In the genomic region with DNA sequence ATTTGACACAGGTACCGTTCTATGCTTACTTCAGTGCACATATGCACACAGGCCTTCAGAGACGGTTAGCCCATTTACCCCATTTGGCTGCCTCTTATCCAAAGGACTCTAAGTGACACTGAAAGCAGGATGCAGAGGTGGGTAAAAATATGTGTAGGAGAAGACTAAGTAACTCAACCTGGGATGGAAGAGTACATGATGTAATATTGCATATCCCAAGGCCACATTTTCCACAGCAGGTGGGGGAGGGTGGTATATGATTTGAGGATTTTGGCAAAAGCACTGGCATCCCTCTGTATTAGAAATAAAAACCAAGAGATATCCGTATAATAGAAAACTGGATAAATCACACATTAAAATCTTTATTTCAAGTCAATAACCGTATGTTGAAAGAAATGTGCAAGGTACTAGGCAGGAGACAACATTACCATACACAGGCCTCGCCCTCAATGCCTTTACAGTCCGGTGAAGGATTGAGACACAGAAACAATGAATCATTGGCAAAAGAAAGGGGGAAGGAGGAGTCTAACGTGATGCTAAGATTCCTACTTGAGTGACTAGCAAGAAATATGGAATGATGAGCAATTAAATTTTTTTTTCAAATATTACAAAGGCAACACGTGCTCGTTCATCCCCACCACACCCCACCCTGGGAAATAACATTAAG, we compare ENCODE assay signal across 20 cellular contexts.
A peak's percentile ranks its signal among the peaks of the same experiment; 100 is the strongest.
DNase-seq lines count a peak whose midpoint lies in the region; ATAC-seq, FAIRE-seq and TF ChIP-seq lines count a peak whose summit lies in the region.
"Had no signal": no experiment of that assay in that cellular context is flagged by ENCODE, and none has a peak within 500 bp of the region (broad histone marks: within the 10 kb centered on the region; RNA-seq: fewer than 3 reads in every experiment).

No MANE protein-coding gene starts in this region.

- FAIRE-seq in astrocyte (lab: Jason Lieb, UNC), result no peak
- peak; percentile 69 for FAIRE-seq in keratinocyte (lab: Jason Lieb, UNC)
- no peak for FAIRE-seq in HTR-8/SVneo (lab: Jason Lieb, UNC)
- FAIRE-seq: GM18507 had no signal

- H3K9me3 ChIP-seq in MG63 (no peaks in the 10 kb centered on the region), astrocyte (ENCODE audit: insufficient read depth, low read depth, low read length) (no peaks in the 10 kb centered on the region), keratinocyte (ENCODE audit: control insufficient read depth, low read depth, low read length) (no peaks in the 10 kb centered on the region)
- H3K9me3 ChIP-seq: heart right ventricle, right lobe of liver, stomach had no signal

- ATAC-seq in stimulated activated naive B cell treated with anti-CD40 and anti-IgM and Interleukin-4, amounts not matched to agents 10 μg/mL and 1 μg/mL and 100 μg/mL, for 72 hours (replicated peaks), result peak; percentile 53 to 61
- no peak for ATAC-seq in HG03439 (IDR thresholded peaks at IDR 0.05; ENCODE audit: unreplicated experiment)
- ATAC-seq in HG03571 (IDR thresholded peaks at IDR 0.05; ENCODE audit: unreplicated experiment), result no peak

- no peak overlapping the region for H3K4me3 Mint-ChIP-seq in astrocyte (ENCODE audit: unreplicated experiment)
- no peak overlapping the region for H3K4me3 Mint-ChIP-seq in stimulated activated naive B cell treated with anti-CD40 and anti-IgM and Interleukin-4, amounts not matched to agents 10 μg/mL and 1 μg/mL and 100 μg/mL, for 72 hours
- H3K4me3 Mint-ChIP-seq: activated T-helper 17 cell treated with anti-CD3 and anti-CD28 coated beads, Interleukin-2, amount 50 U/mL, for 72 hours; nephron progenitor cell had no signal

- H3K4me2 ChIP-seq in astrocyte (ENCODE audit: low read length), result peak overlapping the region; percentile 36
- peak overlapping the region; percentile 68 for H3K4me2 ChIP-seq in keratinocyte (ENCODE audit: control insufficient read depth, extremely low read depth, insufficient read depth, low read depth, low read length)

- no peak for TF ChIP-seq CTCF in astrocyte (IDR thresholded peaks at IDR 0.05; ENCODE audit: insufficient read depth, low read depth, low read length)
- TF ChIP-seq CTCF in keratinocyte (optimal IDR thresholded peaks at IDR 0.05 in 1 of 3, IDR thresholded peaks at IDR 0.05 in 1 of 3, conservative IDR thresholded peaks at IDR 0.05 in 1 of 3; ENCODE audit: extremely low read depth in 1 of 3, insufficient read depth in 2 of 3, low read length in 3 of 3), result no peak

- H3K4me1 ChIP-seq in astrocyte (ENCODE audit: insufficient read depth, low read length), result peaks cover 13% of the 10 kb centered on the region
- peaks cover 21% of the 10 kb centered on the region for H3K4me1 ChIP-seq in keratinocyte (ENCODE audit: control insufficient read depth, extremely low read depth, insufficient read depth, low read length)

- no peaks in the 10 kb centered on the region for H3K9me1 ChIP-seq in keratinocyte (ENCODE audit: control insufficient read depth, extremely low read depth, insufficient read depth, low read length)

- H3K27ac Mint-ChIP-seq in astrocyte (ENCODE audit: unreplicated experiment), result peak overlapping the region; percentile 91
- H3K27ac Mint-ChIP-seq in stimulated activated naive B cell treated with anti-CD40 and anti-IgM and Interleukin-4, amounts not matched to agents 10 μg/mL and 1 μg/mL and 100 μg/mL, for 72 hours, result no peak overlapping the region
- H3K27ac Mint-ChIP-seq: activated T-helper 17 cell treated with anti-CD3 and anti-CD28 coated beads, Interleukin-2, amount 50 U/mL, for 72 hours had no signal

- H3K9ac ChIP-seq in astrocyte (ENCODE audit: low read length) (peak overlapping the region; percentile 33), keratinocyte (ENCODE audit: control insufficient read depth, extremely low read depth, insufficient read depth, low read length) (peak overlapping the region; percentile 73)

- H3K27me3 Mint-ChIP-seq in astrocyte (ENCODE audit: low read depth, unreplicated experiment), result no peaks in the 10 kb centered on the region
- no peaks in the 10 kb centered on the region for H3K27me3 Mint-ChIP-seq in stimulated activated naive B cell treated with anti-CD40 and anti-IgM and Interleukin-4, amounts not matched to agents 10 μg/mL and 1 μg/mL and 100 μg/mL, for 72 hours
- H3K27me3 Mint-ChIP-seq: activated T-helper 17 cell treated with anti-CD3 and anti-CD28 coated beads, Interleukin-2, amount 50 U/mL, for 72 hours had no signal

- H3K4me3 ChIP-seq in MG63 (no peak overlapping the region), astrocyte (ENCODE audit: insufficient read depth, low read depth, low read length) (no peak overlapping the region), keratinocyte (ENCODE audit: control insufficient read depth in 2 of 3, extremely low read depth in 1 of 3, insufficient read depth in 2 of 3, low read depth in 1 of 3, low read length in 3 of 3) (peak overlapping the region in 1 of 3 experiments; percentile 39)
- H3K4me3 ChIP-seq: heart right ventricle, right lobe of liver, stomach had no signal

- H3K4me1 Mint-ChIP-seq in astrocyte (ENCODE audit: low read depth, unreplicated experiment), result peaks cover 29% of the 10 kb centered on the region
- H3K4me1 Mint-ChIP-seq in stimulated activated naive B cell treated with anti-CD40 and anti-IgM and Interleukin-4, amounts not matched to agents 10 μg/mL and 1 μg/mL and 100 μg/mL, for 72 hours, result peaks cover 30 to 58% of the 10 kb centered on the region in 2 donors
- H3K4me1 Mint-ChIP-seq: activated T-helper 17 cell treated with anti-CD3 and anti-CD28 coated beads, Interleukin-2, amount 50 U/mL, for 72 hours had no signal

- dilution Hi-C loops in keratinocyte (cut with MboI; ENCODE audit: extremely low pct_ligation_motif_present, low sequenced_read_pairs), result no loop called here

- H2AFZ ChIP-seq in astrocyte (ENCODE audit: low read depth, low read length) (no peak overlapping the region), keratinocyte (ENCODE audit: control insufficient read depth, low read length) (no peak overlapping the region)

- H3K79me2 ChIP-seq in astrocyte (ENCODE audit: insufficient read depth, low read length) (no peaks in the 10 kb centered on the region), keratinocyte (ENCODE audit: control insufficient read depth, insufficient read depth, low read length) (no peaks in the 10 kb centered on the region)

- H3K27me3 ChIP-seq in MG63, result no peaks in the 10 kb centered on the region
- no peaks in the 10 kb centered on the region for H3K27me3 ChIP-seq in astrocyte (ENCODE audit: insufficient read depth, low read length)
- no peaks in the 10 kb centered on the region for H3K27me3 ChIP-seq in keratinocyte (ENCODE audit: control insufficient read depth, extremely low read depth, insufficient read depth, low read length)
- H3K27me3 ChIP-seq: brain microvascular endothelial cell, heart right ventricle, right lobe of liver, stomach had no signal

- no peaks in the 10 kb centered on the region for H3K36me3 ChIP-seq in MG63
- H3K36me3 ChIP-seq in astrocyte (ENCODE audit: insufficient read depth, low read length), result no peaks in the 10 kb centered on the region
- no peaks in the 10 kb centered on the region for H3K36me3 ChIP-seq in keratinocyte (ENCODE audit: control insufficient read depth in 2 of 2, extremely low read depth in 1 of 2, insufficient read depth in 2 of 2, low read length in 2 of 2)
- H3K36me3 ChIP-seq: brain microvascular endothelial cell, heart right ventricle, right lobe of liver, stomach had no signal

- no peaks in the 10 kb centered on the region for H3K9me3 Mint-ChIP-seq in astrocyte (ENCODE audit: unreplicated experiment)
- no peaks in the 10 kb centered on the region for H3K9me3 Mint-ChIP-seq in stimulated activated naive B cell treated with anti-CD40 and anti-IgM and Interleukin-4, amounts not matched to agents 10 μg/mL and 1 μg/mL and 100 μg/mL, for 72 hours
- H3K9me3 Mint-ChIP-seq: activated T-helper 17 cell treated with anti-CD3 and anti-CD28 coated beads, Interleukin-2, amount 50 U/mL, for 72 hours; nephron progenitor cell had no signal

- H3K27ac ChIP-seq in astrocyte (ENCODE audit: low read depth, low read length), result peak overlapping the region; percentile 70
- peak overlapping the region; percentile 99 for H3K27ac ChIP-seq in keratinocyte (ENCODE audit: control insufficient read depth, insufficient read depth, low read length)
- H3K27ac ChIP-seq: brain microvascular endothelial cell, heart right ventricle, stomach had no signal

- DNase-seq in MG63 (peak; percentile 40), astrocyte (ENCODE audit: low read depth) (peak; percentile 11), keratinocyte (ENCODE audit: low read depth, low spot score) (peak; percentile 82), midbrain (lab: John Stamatoyannopoulos, UW) (no peak), HTR-8/SVneo (ENCODE audit: insufficient read length, low spot score) (no peak)
- no peak for DNase-seq in stimulated activated naive B cell treated with anti-CD40 and anti-IgM and Interleukin-4, amounts not matched to agents 10 μg/mL and 1 μg/mL and 100 μg/mL, for 72 hours
- DNase-seq: activated CD4-positive, alpha-beta T cell treated with anti-CD3 and anti-CD28 coated beads, Interleukin-2, amount 50 U/mL, for 48 hours; heart right ventricle; left ventricle myocardium superior; NCI-H1694 treated with DMSO at 0.1 percent for 48 hours; NCI-H526 treated with DMSO at 0.1 percent for 48 hours; right lobe of liver; SHP77 treated with DMSO at 0.1 percent for 48 hours; stomach had no signal

- H4K20me1 ChIP-seq in astrocyte (ENCODE audit: insufficient read depth, low read length) (no peaks in the 10 kb centered on the region), keratinocyte (ENCODE audit: control insufficient read depth, extremely low read depth, insufficient read depth, low read length) (no peaks in the 10 kb centered on the region)

- H3K36me3 Mint-ChIP-seq in astrocyte (ENCODE audit: low read depth, unreplicated experiment), result no peaks in the 10 kb centered on the region
- no peaks in the 10 kb centered on the region for H3K36me3 Mint-ChIP-seq in stimulated activated naive B cell treated with anti-CD40 and anti-IgM and Interleukin-4, amounts not matched to agents 10 μg/mL and 1 μg/mL and 100 μg/mL, for 72 hours

Comparison
In these comparisons a context has a peak if more than half of its experiments do, and no peak if none do; other contexts are left out.
1. DNase-seq: peak in MG63 (single experiment), astrocyte (single experiment) and keratinocyte (single experiment); none in stimulated activated naive B cell treated with anti-CD40 and anti-IgM and Interleukin-4, amounts not matched to agents 10 μg/mL and 1 μg/mL and 100 μg/mL, for 72 hours (single experiment), midbrain (single experiment) and HTR-8/SVneo (single experiment).
2. ATAC-seq: peak in stimulated activated naive B cell treated with anti-CD40 and anti-IgM and Interleukin-4, amounts not matched to agents 10 μg/mL and 1 μg/mL and 100 μg/mL, for 72 hours (2 of 2); none in HG03439 (single experiment) and HG03571 (single experiment).